1 cellular context compared by ENCODE assay signal in genomic region chr6:43271103-43271815, GRCh38.
TF ChIP-seq lines count a peak whose summit lies in the region.

No MANE protein-coding gene starts in this region.

TF ChIP-seq in H1, 55 proteins besides CTCF, POLR2A, EP300 and RAD21:
- TF ChIP-seq EGR1 (IDR thresholded peaks at IDR 0.05; ENCODE audit: borderline replicate concordance, low read depth, low read length): no peak
- TF ChIP-seq ASH2L (IDR thresholded peaks at IDR 0.05; ENCODE audit: low read length): no peak
- no peak for TF ChIP-seq USF2 (IDR thresholded peaks at IDR 0.05; ENCODE audit: low read length)
- TF ChIP-seq MAFK (IDR thresholded peaks at IDR 0.05; ENCODE audit: low read depth, low read length): no peak
